8 cellular contexts compared by ENCODE assay signal in genomic region chr17:80498242-80498919, GRCh38. TPM values are rescaled to one million over a fixed set of nuclear protein-coding genes. Genes with fewer than 3 reads are reported as not detected.
DNase-seq lines count a peak whose midpoint lies in the region; ATAC-seq and TF ChIP-seq lines count a peak whose summit lies in the region.

No MANE protein-coding gene starts in this region.

- peaks cover 4 to 10% of the 10 kb centered on the region in 2 donors for H3K4me1 Mint-ChIP-seq in natural killer cell treated with Interleukin-12 subunit alpha and Interleukin-12 subunit beta and Interleukin-15 and Interleukin-18, amount 100 ng/mL, for 72 hours (ENCODE audit: low read depth in 2 of 2)
- peaks cover 0 to 6% of the 10 kb centered on the region in 2 donors for H3K4me1 Mint-ChIP-seq in natural killer cell

- H3K4me3 ChIP-seq in coronary artery: peak overlapping the region; percentile 65
- H3K4me3 ChIP-seq in muscle layer of colon (ENCODE audit: low read depth in 1 of 2, low read length in 2 of 2): peak overlapping the region; percentile 12 to 25
- no peak overlapping the region for H3K4me3 ChIP-seq in BE2C (ENCODE audit: low read depth, low read length)

- TF ChIP-seq CTCF in natural killer cell (IDR thresholded peaks at IDR 0.05) (no peak), coronary artery (IDR thresholded peaks at IDR 0.05) (no peak), BE2C (IDR thresholded peaks at IDR 0.05; ENCODE audit: low read depth, low read length) (no peak)

- peaks cover 38% of the 10 kb centered on the region for H3K4me1 ChIP-seq in muscle layer of colon (ENCODE audit: insufficient read depth, low read length)
- peaks cover 4% of the 10 kb centered on the region; the same call in 1 of the 2 replicates for H3K4me1 ChIP-seq in BE2C

- no peaks in the 10 kb centered on the region for H3K9me3 ChIP-seq in muscle layer of colon (ENCODE audit: low read length)
- no peaks in the 10 kb centered on the region for H3K9me3 ChIP-seq in BE2C

- H3K27ac ChIP-seq in coronary artery: no peak overlapping the region
- peak overlapping the region; percentile 68 for H3K27ac ChIP-seq in muscle layer of colon (ENCODE audit: low read depth, low read length)

- H3K36me3 ChIP-seq in muscle layer of colon (ENCODE audit: insufficient read depth, low read length) (no peaks in the 10 kb centered on the region), BE2C (no peaks in the 10 kb centered on the region)

- H3K36me3 Mint-ChIP-seq in natural killer cell treated with Interleukin-12 subunit alpha and Interleukin-12 subunit beta and Interleukin-15 and Interleukin-18, amount 100 ng/mL, for 72 hours: no peaks in the 10 kb centered on the region
- no peaks in the 10 kb centered on the region for H3K36me3 Mint-ChIP-seq in natural killer cell

- no peak overlapping the region for H3K9ac ChIP-seq in muscle layer of colon (ENCODE audit: low read length)

- intact Hi-C loops in natural killer cell (cut with micrococcal nuclease): no loop called here

- H3K27ac Mint-ChIP-seq in natural killer cell treated with Interleukin-12 subunit alpha and Interleukin-12 subunit beta and Interleukin-15 and Interleukin-18, amount 100 ng/mL, for 72 hours: no peak overlapping the region
- no peak overlapping the region for H3K27ac Mint-ChIP-seq in natural killer cell

- peak; percentile 18 for DNase-seq in natural killer cell treated with Interleukin-12 subunit alpha and Interleukin-12 subunit beta and Interleukin-15 and Interleukin-18, amount 100 ng/mL, for 72 hours (ENCODE audit: low spot score)
- DNase-seq in natural killer cell (no peak), coronary artery (ENCODE audit: low spot score) (no peak), putamen (ENCODE audit: low spot score) (no peak), BE2C (no peak)

- no peak for ATAC-seq in natural killer cell treated with Interleukin-12 subunit alpha and Interleukin-12 subunit beta and Interleukin-15 and Interleukin-18, amount 100 ng/mL, for 72 hours
- no peak for ATAC-seq in natural killer cell
- ATAC-seq in GM19452 (IDR thresholded peaks at IDR 0.05; ENCODE audit: unreplicated experiment): no peak
- ATAC-seq in GM21619 (IDR thresholded peaks at IDR 0.05; ENCODE audit: unreplicated experiment): no peak

- H3K27me3 ChIP-seq in muscle layer of colon (ENCODE audit: control insufficient read depth in 1 of 2, insufficient read depth in 2 of 2, low read length in 2 of 2) (no peaks in the 10 kb centered on the region), BE2C (no peaks in the 10 kb centered on the region)

- no peaks in the 10 kb centered on the region for H3K9me3 Mint-ChIP-seq in natural killer cell treated with Interleukin-12 subunit alpha and Interleukin-12 subunit beta and Interleukin-15 and Interleukin-18, amount 100 ng/mL, for 72 hours
- H3K9me3 Mint-ChIP-seq in natural killer cell: no peaks in the 10 kb centered on the region

- peaks cover 5% of the 10 kb centered on the region in 2 donors for H3K27me3 Mint-ChIP-seq in natural killer cell treated with Interleukin-12 subunit alpha and Interleukin-12 subunit beta and Interleukin-15 and Interleukin-18, amount 100 ng/mL, for 72 hours
- peaks cover 6 to 7% of the 10 kb centered on the region in 2 donors for H3K27me3 Mint-ChIP-seq in natural killer cell (ENCODE audit: low read depth in 2 of 2)

- H3K4me3 Mint-ChIP-seq in natural killer cell treated with Interleukin-12 subunit alpha and Interleukin-12 subunit beta and Interleukin-15 and Interleukin-18, amount 100 ng/mL, for 72 hours: no peak overlapping the region
- H3K4me3 Mint-ChIP-seq in natural killer cell: no peak overlapping the region

RNA-seq across cellular contexts. Expression of gene NPTX1, which starts 22.0 kb away (rescaled TPM):
- under 1 TPM; 0.38 to 0.92 TPM for total RNA-seq in natural killer cell treated with Interleukin-12 subunit alpha and Interleukin-12 subunit beta and Interleukin-15 and Interleukin-18, amount 100 ng/mL, for 72 hours
- total RNA-seq in natural killer cell: 1 to 10 TPM; 1.0 to 2.2 (median 2.2) TPM
- polyA plus RNA-seq in BE2C (2012; ENCODE audit: insufficient read depth, insufficient read length, low read depth): 0.28 TPM

RNA-seq across cellular contexts. Expression of gene RPTOR, which starts 46.3 kb away (rescaled TPM):
- total RNA-seq in natural killer cell treated with Interleukin-12 subunit alpha and Interleukin-12 subunit beta and Interleukin-15 and Interleukin-18, amount 100 ng/mL, for 72 hours: 10 to 100 TPM; 44.1 to 92.4 TPM
- total RNA-seq in natural killer cell: 10 to 100 TPM; 49.2 to 63.6 (median 55.4) TPM
- 29.0 TPM for polyA plus RNA-seq in BE2C (2012; ENCODE audit: insufficient read depth, insufficient read length, low read depth)
